In the genomic region with DNA sequence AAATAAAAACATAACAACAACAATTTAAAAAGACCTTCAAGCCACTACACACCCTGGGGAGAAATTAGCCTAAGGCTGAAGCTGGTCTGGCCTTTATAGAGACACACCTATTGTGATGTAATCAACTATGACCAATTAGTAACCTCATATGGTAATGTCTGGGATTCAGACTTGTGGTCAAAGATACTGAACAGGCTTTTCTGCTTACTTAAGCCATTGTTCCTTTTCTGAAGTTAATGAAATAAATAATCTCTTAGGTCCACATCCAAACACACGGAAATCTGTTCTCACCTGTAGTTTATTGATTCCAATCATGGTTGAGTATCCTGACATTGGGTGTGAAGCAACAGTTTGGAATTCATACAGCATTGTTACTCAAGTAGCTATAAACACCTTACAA, we compare ENCODE assay signal across 14 cellular contexts.
"Had no signal": no experiment of that assay in that cellular context is flagged by ENCODE, and none has a peak within 500 bp of the region (broad histone marks: within the 10 kb centered on the region; RNA-seq: fewer than 3 reads in every experiment).

No MANE protein-coding gene starts in this region.

- H3K9me3 ChIP-seq: esophagus muscularis mucosa, sigmoid colon, spleen, suprapubic skin had no signal

- ATAC-seq: activated CD4-positive, CD25-positive, alpha-beta regulatory T cell treated with anti-CD3 and anti-CD28 coated beads, Interleukin-2, amount 50 U/mL, for 24 hours; T-cell had no signal

- H3K4me3 ChIP-seq: esophagus muscularis mucosa, sigmoid colon, spleen, suprapubic skin had no signal

- H3K36me3 ChIP-seq: esophagus muscularis mucosa, sigmoid colon, spleen, suprapubic skin had no signal

- H3K27me3 ChIP-seq: sigmoid colon, suprapubic skin had no signal

- H3K27ac ChIP-seq: esophagus muscularis mucosa, sigmoid colon, spleen, suprapubic skin had no signal

- H3K4me1 ChIP-seq: esophagus muscularis mucosa, sigmoid colon, spleen, suprapubic skin had no signal

- DNase-seq: activated CD4-positive, alpha-beta T cell treated with anti-CD3 and anti-CD28 coated beads, Interleukin-2, amount 50 U/mL, for 1 hour; activated CD8-positive, alpha-beta memory T cell treated with anti-CD3 and anti-CD28 coated beads for 24 hours; activated gamma-delta T cell treated with Interleukin-2 at 50 U/mL for 16 hours; anterior cingulate cortex; foreskin fibroblast; kidney glomerular epithelial cell; nucleus accumbens; sigmoid colon; spleen; T-cell; T-helper 9 cell had no signal
